In the genomic region with DNA sequence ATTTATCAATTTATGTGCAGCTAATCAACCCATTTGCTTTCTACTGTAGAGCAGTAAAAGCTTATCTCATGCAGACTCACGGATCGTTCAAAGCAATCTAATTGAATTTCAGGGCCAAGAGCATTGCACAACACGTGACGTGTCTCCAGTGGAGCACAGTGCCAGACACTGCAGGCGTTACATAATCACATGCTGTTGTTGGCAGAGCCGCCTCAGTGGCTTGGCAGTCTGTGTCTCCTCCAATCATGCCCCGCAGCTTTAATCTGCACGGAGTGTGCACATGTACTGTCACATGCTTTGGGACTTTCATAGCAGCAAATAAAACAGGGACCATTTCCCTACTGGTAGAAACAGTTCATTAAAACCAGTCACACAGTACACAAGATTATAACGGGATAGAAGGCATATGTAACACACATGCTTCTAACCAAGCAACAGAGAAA, we compare ENCODE assay signal across 9 cellular contexts.
DNase-seq lines count a peak whose midpoint lies in the region; ATAC-seq and FAIRE-seq lines count a peak whose summit lies in the region.
"Had no signal": no experiment of that assay in that cellular context is flagged by ENCODE, and none has a peak within 500 bp of the region (broad histone marks: within the 10 kb centered on the region; RNA-seq: fewer than 3 reads in every experiment).

No MANE protein-coding gene starts in this region.

- H3K4me3 Mint-ChIP-seq in stimulated activated naive CD8-positive, alpha-beta T cell treated with anti-CD3 and anti-CD28 coated beads, Interleukin-15, amount 100 ng/mL, for 72 hours = no peak overlapping the region
- H3K4me3 Mint-ChIP-seq in activated CD4-positive, alpha-beta T cell treated with anti-CD3 and anti-CD28 coated beads, Interleukin-2, amount 10 ng/mL, durations not matched to agents 24 days and 14 days = no peak overlapping the region
- H3K4me3 Mint-ChIP-seq: activated naive CD8-positive, alpha-beta T cell treated with anti-CD3 and anti-CD28 coated beads, Interleukin-2, amount 10 ng/mL, durations not matched to agents 7 days and 5 days had no signal

- intact Hi-C loops in activated CD4-positive, alpha-beta T cell treated with anti-CD3 and anti-CD28 coated beads, Interleukin-2, amount 10 ng/mL, durations not matched to agents 24 days and 14 days (cut with micrococcal nuclease) = loop anchor here (10.0 kb wide), 1 partner anchor 409 kb away; no protein-coding TSS in a partner anchor

- H3K4me1 Mint-ChIP-seq in stimulated activated naive CD8-positive, alpha-beta T cell treated with anti-CD3 and anti-CD28 coated beads, Interleukin-15, amount 100 ng/mL, for 72 hours = peaks cover 16% of the 10 kb centered on the region
- peaks cover 6% of the 10 kb centered on the region for H3K4me1 Mint-ChIP-seq in activated CD4-positive, alpha-beta T cell treated with anti-CD3 and anti-CD28 coated beads, Interleukin-2, amount 10 ng/mL, durations not matched to agents 24 days and 14 days

- no peaks in the 10 kb centered on the region for H3K27me3 Mint-ChIP-seq in stimulated activated naive CD8-positive, alpha-beta T cell treated with anti-CD3 and anti-CD28 coated beads, Interleukin-15, amount 100 ng/mL, for 72 hours
- no peaks in the 10 kb centered on the region for H3K27me3 Mint-ChIP-seq in activated CD4-positive, alpha-beta T cell treated with anti-CD3 and anti-CD28 coated beads, Interleukin-2, amount 10 ng/mL, durations not matched to agents 24 days and 14 days
- H3K27me3 Mint-ChIP-seq: activated naive CD8-positive, alpha-beta T cell treated with anti-CD3 and anti-CD28 coated beads, Interleukin-2, amount 10 ng/mL, durations not matched to agents 7 days and 5 days had no signal

- peaks cover 16 to 20% of the 10 kb centered on the region in 2 donors for H3K9me3 Mint-ChIP-seq in stimulated activated naive CD8-positive, alpha-beta T cell treated with anti-CD3 and anti-CD28 coated beads, Interleukin-15, amount 100 ng/mL, for 72 hours
- peaks cover 13% of the 10 kb centered on the region for H3K9me3 Mint-ChIP-seq in activated CD4-positive, alpha-beta T cell treated with anti-CD3 and anti-CD28 coated beads, Interleukin-2, amount 10 ng/mL, durations not matched to agents 24 days and 14 days

- no peak for ATAC-seq in stimulated activated naive CD8-positive, alpha-beta T cell treated with anti-CD3 and anti-CD28 coated beads, Interleukin-15, amount 100 ng/mL, for 72 hours
- ATAC-seq in HG03280 (IDR thresholded peaks at IDR 0.05; ENCODE audit: unreplicated experiment) = no peak

- no peak overlapping the region for H3K27ac Mint-ChIP-seq in stimulated activated naive CD8-positive, alpha-beta T cell treated with anti-CD3 and anti-CD28 coated beads, Interleukin-15, amount 100 ng/mL, for 72 hours
- no peak overlapping the region for H3K27ac Mint-ChIP-seq in activated CD4-positive, alpha-beta T cell treated with anti-CD3 and anti-CD28 coated beads, Interleukin-2, amount 10 ng/mL, durations not matched to agents 24 days and 14 days
- H3K27ac Mint-ChIP-seq: activated naive CD8-positive, alpha-beta T cell treated with anti-CD3 and anti-CD28 coated beads, Interleukin-2, amount 10 ng/mL, durations not matched to agents 7 days and 5 days had no signal

- H3K36me3 Mint-ChIP-seq in activated CD4-positive, alpha-beta T cell treated with anti-CD3 and anti-CD28 coated beads, Interleukin-2, amount 10 ng/mL, durations not matched to agents 24 days and 14 days (ENCODE audit: low read depth) = peaks cover 13% of the 10 kb centered on the region

- FAIRE-seq in frontal cortex (lab: Jason Lieb, UNC) = peak; percentile 76

- DNase-seq in GM04503 (ENCODE audit: low read depth) (peak; percentile 76), SIG-M5 (lab: John Stamatoyannopoulos, UW) (peak; percentile 68), frontal cortex (ENCODE audit: low spot score in 2 of 2) (peak; percentile 13 to 28), pons (ENCODE audit: low spot score) (peak; percentile 95)
- no peak for DNase-seq in stimulated activated CD4-positive, alpha-beta T cell treated with anti-CD3 and anti-CD28 coated beads, Interleukin-2, amount 100 ng/mL, for 48 hours
- DNase-seq in stimulated activated naive CD8-positive, alpha-beta T cell treated with anti-CD3 and anti-CD28 coated beads, Interleukin-15, amount 100 ng/mL, for 72 hours = no peak
- DNase-seq in activated CD4-positive, alpha-beta T cell treated with anti-CD3 and anti-CD28 coated beads, Interleukin-2, amount 10 ng/mL, durations not matched to agents 24 days and 14 days = no peak
- DNase-seq: activated naive CD8-positive, alpha-beta T cell treated with anti-CD3 and anti-CD28 coated beads, Interleukin-2, amount 10 ng/mL, durations not matched to agents 7 days and 5 days had no signal

Comparison
In these comparisons a context has a peak if more than half of its experiments do, and no peak if none do; other contexts are left out.
1. DNase-seq: peak in GM04503 (single experiment), SIG-M5 (single experiment), frontal cortex (2 of 2) and pons (single experiment); none in stimulated activated CD4-positive, alpha-beta T cell treated with anti-CD3 and anti-CD28 coated beads, Interleukin-2, amount 100 ng/mL, for 48 hours (0 of 2), stimulated activated naive CD8-positive, alpha-beta T cell treated with anti-CD3 and anti-CD28 coated beads, Interleukin-15, amount 100 ng/mL, for 72 hours (0 of 2) and activated CD4-positive, alpha-beta T cell treated with anti-CD3 and anti-CD28 coated beads, Interleukin-2, amount 10 ng/mL, durations not matched to agents 24 days and 14 days (single experiment).